10 cellular contexts compared by ENCODE assay signal in the genomic region with DNA sequence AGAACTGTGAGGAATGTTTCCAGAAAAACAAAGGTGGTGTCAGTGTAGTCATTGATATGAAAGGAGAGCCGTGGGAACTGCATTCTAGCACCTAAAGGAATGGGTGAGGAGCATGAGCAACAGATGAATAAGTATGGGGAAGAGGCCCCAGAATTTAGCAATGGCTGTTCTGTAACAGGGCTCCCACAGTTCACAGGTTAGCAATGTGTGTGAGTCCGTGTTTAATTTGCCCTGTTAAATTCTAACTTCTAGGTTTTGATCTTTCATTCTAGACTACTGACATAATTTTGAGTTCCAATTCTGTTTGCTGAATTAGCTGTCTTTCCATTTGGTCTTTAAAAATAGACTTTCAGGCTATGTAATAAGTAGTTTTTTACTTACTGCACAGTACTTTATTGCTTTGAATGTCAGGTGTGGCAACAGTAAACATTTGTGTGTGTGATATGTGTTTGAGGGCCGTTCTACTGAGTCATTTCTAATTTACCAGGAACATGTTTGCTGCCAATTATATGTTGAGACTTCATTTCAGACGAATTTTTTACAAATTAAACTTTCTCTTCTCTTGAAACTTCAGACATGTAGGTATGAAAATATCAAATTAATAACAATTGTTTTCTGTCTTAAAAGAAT. TPM values are rescaled to one million over a fixed set of nuclear protein-coding genes. Genes with fewer than 3 reads are reported as not detected.
A peak's percentile ranks its signal among the peaks of the same experiment; 100 is the strongest.
DNase-seq lines count a peak whose midpoint lies in the region; ATAC-seq and TF ChIP-seq lines count a peak whose summit lies in the region.
"Had no signal": no experiment of that assay in that cellular context is flagged by ENCODE, and none has a peak within 500 bp of the region (broad histone marks: within the 10 kb centered on the region; RNA-seq: fewer than 3 reads in every experiment).

No MANE protein-coding gene starts in this region.

- peaks cover 3% of the 10 kb centered on the region for H3K36me3 Mint-ChIP-seq in MCF 10A (ENCODE audit: insufficient read depth, unreplicated experiment)
- no peaks in the 10 kb centered on the region for H3K36me3 Mint-ChIP-seq in type B pancreatic cell

- H3K9ac ChIP-seq in PC-3 (ENCODE audit: low read length): no peak overlapping the region

- H3K27ac Mint-ChIP-seq in MCF 10A (ENCODE audit: low read depth, unreplicated experiment) (peak overlapping the region; percentile 81), type B pancreatic cell (peak overlapping the region; percentile 76)

- H3K4me3 ChIP-seq in breast epithelium (no peak overlapping the region), PC-3 (ENCODE audit: low read length) (peak overlapping the region; percentile 1; the same call in 1 of the 2 replicates)
- H3K4me3 ChIP-seq: SJSA1 had no signal

- intact Hi-C loops in MCF 10A (cut with micrococcal nuclease) (no loop called here), breast epithelium (cut with DNase I; ENCODE audit: low total_unique reads) (no loop called here), PC-3 (cut with micrococcal nuclease) (no loop called here)

- H3K79me2 ChIP-seq in PC-3 (ENCODE audit: low read length): peaks cover 100% of the 10 kb centered on the region

- peak; percentile 68 for ATAC-seq in PC-3
- ATAC-seq in esophagus mucosa: peak; percentile 75

- TF ChIP-seq CTCF in MCF 10A (IDR thresholded peaks at IDR 0.05; ENCODE audit: unreplicated experiment): no peak
- no peak for TF ChIP-seq CTCF in breast epithelium (IDR thresholded peaks at IDR 0.05)
- no peak for TF ChIP-seq CTCF in PC-3 (conservative IDR thresholded peaks at IDR 0.05; ENCODE audit: low read depth, low read length)
- TF ChIP-seq CTCF in type B pancreatic cell (conservative IDR thresholded peaks at IDR 0.05): no peak

- POLR2A ChIA-PET in MCF 10A (lab: Yijun Ruan, JAX): interaction anchor here (0.8 to 3.0 kb wide), 16 partner anchors 7 to 660 kb away, joined by 3 to 9 read pairs (median 4); partner anchors contain the start of genes MRPL32, PSMA2 and STK17A
- POLR2A ChIA-PET in PC-3 (lab: Charles Lee; ENCODE audit: unreplicated experiment): interaction anchor here (0.6 to 1.5 kb wide), 3 partner anchors 9 to 126 kb away, joined by 3 to 14 read pairs (median 5); partner anchors contain the start of gene STK17A

- H3K4me1 Mint-ChIP-seq in MCF 10A (ENCODE audit: insufficient read depth, unreplicated experiment) (peaks cover 55% of the 10 kb centered on the region), type B pancreatic cell (ENCODE audit: unreplicated experiment) (peaks cover 15% of the 10 kb centered on the region)

- H3K9me3 Mint-ChIP-seq in MCF 10A (ENCODE audit: unreplicated experiment): no peaks in the 10 kb centered on the region
- no peaks in the 10 kb centered on the region for H3K9me3 Mint-ChIP-seq in type B pancreatic cell

- H3K4me3 Mint-ChIP-seq in MCF 10A (ENCODE audit: unreplicated experiment) (peak overlapping the region; percentile 23), type B pancreatic cell (peak overlapping the region; percentile 30)

- peak overlapping the region; percentile 60 for H3K4me2 ChIP-seq in PC-3 (ENCODE audit: low read length)

- DNase-seq in MCF 10A (ENCODE audit: unreplicated experiment): peak; percentile 72
- DNase-seq in breast epithelium (ENCODE audit: low spot score in 2 of 2): no peak
- DNase-seq in PC-3: peak; percentile 39
- DNase-seq in type B pancreatic cell (ENCODE audit: extremely low spot score, unreplicated experiment): no peak
- DNase-seq in iPS-NIHi7 (ENCODE audit: extremely low spot score): no peak
- no peak for DNase-seq in NCI-H1048 (lab: John Stamatoyannopoulos, UW)
- DNase-seq in NCI-H526 treated with DMSO at 0.1 percent for 48 hours (lab: John Stamatoyannopoulos, UW): no peak
- DNase-seq: DMS79 treated with DMSO at 0.1 percent for 48 hours had no signal

- H3K27me3 ChIP-seq in breast epithelium: no peaks in the 10 kb centered on the region
- no peaks in the 10 kb centered on the region for H3K27me3 ChIP-seq in PC-3 (ENCODE audit: low read length)
- H3K27me3 ChIP-seq: SJSA1 had no signal

- H3K27me3 Mint-ChIP-seq in MCF 10A (ENCODE audit: insufficient read depth, unreplicated experiment): no peaks in the 10 kb centered on the region
- H3K27me3 Mint-ChIP-seq in type B pancreatic cell: no peaks in the 10 kb centered on the region

- H3K27ac ChIP-seq in breast epithelium: no peak overlapping the region
- peak overlapping the region; percentile 47 for H3K27ac ChIP-seq in PC-3 (ENCODE audit: low read length)
- H3K27ac ChIP-seq: SJSA1 had no signal

- no peaks in the 10 kb centered on the region for H3K9me2 ChIP-seq in PC-3 (replicated peaks; ENCODE audit: low read length)

- no peaks in the 10 kb centered on the region for H3K36me3 ChIP-seq in breast epithelium
- peaks cover 20% of the 10 kb centered on the region for H3K36me3 ChIP-seq in PC-3 (ENCODE audit: low read depth, low read length)

- no peaks in the 10 kb centered on the region for H3F3A ChIP-seq in PC-3 (ENCODE audit: low read length, unreplicated experiment)

- H3K4me1 ChIP-seq in breast epithelium (no peaks in the 10 kb centered on the region), PC-3 (ENCODE audit: insufficient read depth, low read length) (peaks cover 75% of the 10 kb centered on the region)

- peaks cover 94% of the 10 kb centered on the region for H4K20me1 ChIP-seq in PC-3 (ENCODE audit: low read length)

- CTCF ChIA-PET in MCF 10A (lab: Yijun Ruan, JAX) (interaction anchor here (1.0 to 1.7 kb wide), 4 partner anchors 9 to 108 kb away, joined by 3 to 6 read pairs (median 4); partner anchors contain the start of gene STK17A), PC-3 (lab: Charles Lee) (no interaction called here)

- TF ChIP-seq POLR2A in breast epithelium (IDR thresholded peaks at IDR 0.05): no peak

- H3K9me3 ChIP-seq in breast epithelium: no peaks in the 10 kb centered on the region
- H3K9me3 ChIP-seq in PC-3 (ENCODE audit: low read length): no peaks in the 10 kb centered on the region
- H3K9me3 ChIP-seq: SJSA1 had no signal

- BruUV-seq in MCF 10A (replicated peaks; lab: Mats Ljungman, UMichigan): no TSS peak
- no TSS peak for BruUV-seq in PC-3 (replicated peaks; lab: Mats Ljungman, UMichigan)

- H2AFZ ChIP-seq in PC-3 (ENCODE audit: low read length): no peak overlapping the region

RNA-seq across cellular contexts. Expression of gene STK17A, which starts 8.8 kb away (rescaled TPM):
- total RNA-seq in MCF 10A (2022) (27.2 and 51.6 TPM in 2 replicates), breast epithelium (10 to 100 TPM; 13.3 to 24.3 (median 24.1) TPM), PC-3 (2014; rRNA removed) (75.4 and 82.5 TPM in 2 replicates), esophagus mucosa (14.4 TPM), type B pancreatic cell (ENCODE audit: low replicate concordance) (11.0 and 16.7 TPM in 2 replicates)

Comparison
In these comparisons a context has a peak if more than half of its experiments do, and no peak if none do; other contexts are left out.
1. DNase-seq: peak in MCF 10A (single experiment) and PC-3 (single experiment); none in breast epithelium (0 of 2), type B pancreatic cell (single experiment), iPS-NIHi7 (single experiment), NCI-H1048 (single experiment) and NCI-H526 treated with DMSO at 0.1 percent for 48 hours (single experiment).